8 cellular contexts compared by ENCODE assay signal in genomic region chr19:1406496-1406817, GRCh38. TPM values are rescaled to one million over a fixed set of nuclear protein-coding genes. Genes with fewer than 3 reads are reported as not detected.
DNase-seq lines count a peak whose midpoint lies in the region; ATAC-seq, FAIRE-seq and TF ChIP-seq lines count a peak whose summit lies in the region.

No MANE protein-coding gene starts in this region.

- POLR2A ChIA-PET in HepG2 (lab: Yijun Ruan, JAX) = interaction anchor here (1.2 kb wide), 1 partner anchor 137 kb away, joined by 6 read pairs; the partner anchor contains the start of gene CIRBP

- H3K4me1 ChIP-seq in heart left ventricle (peaks cover 26 to 54% (median 35%) of the 10 kb centered on the region in 12 donors), adipocyte (ENCODE audit: control insufficient read depth, insufficient read depth, low read length) (peaks cover 28% of the 10 kb centered on the region), HepG2 (ENCODE audit: insufficient read depth, low read length) (peaks cover 62% of the 10 kb centered on the region), tibial nerve (peaks cover 0 to 60% (median 33%) of the 10 kb centered on the region in 4 donors)

- H3K79me2 ChIP-seq in HepG2 (ENCODE audit: insufficient read depth, low read length) = peaks cover 37% of the 10 kb centered on the region

- in situ Hi-C loops in HepG2 (cut with HindIII; ENCODE audit: extremely low pct_ligation_motif_present, low pct_unique_long_range_greater_than_20kb) = no loop called here

- peak in 1 of 5 donors; percentile 36 for DNase-seq in heart left ventricle
- no peak for DNase-seq in left cardiac atrium
- no peak for DNase-seq in adipocyte (ENCODE audit: low read depth)
- no peak for DNase-seq in HepG2 (ENCODE audit: low spot score)
- no peak for DNase-seq in tibial nerve (ENCODE audit: low spot score in 2 of 2)
- no peak for DNase-seq in stimulated activated CD4-positive, alpha-beta T cell treated with anti-CD3 and anti-CD28 coated beads, Interleukin-4, amount 100 ng/mL, for 4 hours
- no peak for DNase-seq in NCI-H526 treated with DMSO at 0.1 percent for 48 hours (lab: John Stamatoyannopoulos, UW)
- DNase-seq in DMS114 treated with DMSO at 0.1 percent for 48 hours (lab: John Stamatoyannopoulos, UW; ENCODE audit: unreplicated experiment) = no peak

- no peaks in the 10 kb centered on the region for H3K9me3 ChIP-seq in heart left ventricle
- no peaks in the 10 kb centered on the region for H3K9me3 ChIP-seq in adipocyte (ENCODE audit: control insufficient read depth, low read length)
- H3K9me3 ChIP-seq in HepG2 (ENCODE audit: low read length) = no peaks in the 10 kb centered on the region
- no peaks in the 10 kb centered on the region for H3K9me3 ChIP-seq in tibial nerve

- no peak for ATAC-seq in heart left ventricle
- no peak for ATAC-seq in left cardiac atrium
- no peak for ATAC-seq in HepG2

- peaks cover 0 to 8% (median 0%) of the 10 kb centered on the region in 9 donors for H3K36me3 ChIP-seq in heart left ventricle
- no peaks in the 10 kb centered on the region for H3K36me3 ChIP-seq in adipocyte (ENCODE audit: control insufficient read depth, insufficient read depth, low read length, severe bottlenecking)
- H3K36me3 ChIP-seq in HepG2 (replicated peaks in 1 of 2; ENCODE audit: control insufficient read depth in 1 of 2, insufficient read depth in 2 of 2, low read length in 2 of 2) = peaks cover 1 to 16% of the 10 kb centered on the region in 2 experiments; a peak in 3 of 5 replicates
- no peaks in the 10 kb centered on the region for H3K36me3 ChIP-seq in tibial nerve

- H4K20me1 ChIP-seq in HepG2 (ENCODE audit: insufficient read depth, low read length) = peaks cover 29% of the 10 kb centered on the region

- no peak for FAIRE-seq in HepG2 (lab: Jason Lieb, UNC)

- H3K4me2 ChIP-seq in HepG2 (ENCODE audit: low read depth, low read length) = peak overlapping the region; percentile 98

- TF ChIP-seq POLR2A in heart left ventricle (IDR thresholded peaks at IDR 0.05) = no peak
- no peak for TF ChIP-seq POLR2A in HepG2 (IDR thresholded peaks at IDR 0.05; ENCODE audit: insufficient read depth in 1 of 2, low read depth in 2 of 2, low read length in 2 of 2)
- TF ChIP-seq POLR2A in tibial nerve (IDR thresholded peaks at IDR 0.05) = no peak

- TF ChIP-seq EP300 in HepG2 (IDR thresholded peaks at IDR 0.05; ENCODE audit: low read depth in 2 of 2, low read length in 2 of 2) = no peak
- TF ChIP-seq EP300 in HepG2 (CRISPR knock-in tag; IDR thresholded peaks at IDR 0.05; ENCODE audit: borderline replicate concordance) = no peak
- TF ChIP-seq EP300 in tibial nerve (IDR thresholded peaks at IDR 0.05) = no peak

- no peak for TF ChIP-seq CTCF in heart left ventricle (IDR thresholded peaks at IDR 0.05)
- TF ChIP-seq CTCF in HepG2 (CRISPR knock-in tag; IDR thresholded peaks at IDR 0.05) = no peak
- no peak for TF ChIP-seq CTCF in tibial nerve (IDR thresholded peaks at IDR 0.05)

- BruUV-seq in HepG2 (replicated peaks; lab: Mats Ljungman, UMichigan) = no TSS peak

- peaks cover 0 to 17% (median 0%) of the 10 kb centered on the region in 9 donors for H3K27me3 ChIP-seq in heart left ventricle
- H3K27me3 ChIP-seq in adipocyte (replicated peaks; ENCODE audit: control insufficient read depth, insufficient read depth, low read length) = no peaks in the 10 kb centered on the region
- no peaks in the 10 kb centered on the region; a peak in 2 of 5 replicates for H3K27me3 ChIP-seq in HepG2 (ENCODE audit: control insufficient read depth in 1 of 2, insufficient read depth in 2 of 2, low read length in 2 of 2)
- H3K27me3 ChIP-seq in tibial nerve = no peaks in the 10 kb centered on the region

- H3K9ac ChIP-seq in adipocyte (ENCODE audit: low read length) (peak overlapping the region; percentile 88), HepG2 (ENCODE audit: insufficient read depth, low read depth, low read length) (peak overlapping the region; percentile 66)

- no peak overlapping the region for H2AFZ ChIP-seq in HepG2 (ENCODE audit: low read length)

- CTCF ChIA-PET in HepG2 (lab: Yijun Ruan, JAX; ENCODE audit: low intra/inter-chr PET ratio, low total read pairs) = no interaction called here

- TF ChIP-seq RAD21 in HepG2 (CRISPR knock-in tag; IDR thresholded peaks at IDR 0.05) = no peak

- H3K4me3 ChIP-seq in heart left ventricle (peak overlapping the region in 9 of 12 donors; percentile 54 to 100 (median 94)), adipocyte (ENCODE audit: low read length) (peak overlapping the region; percentile 83), HepG2 (replicated peaks in 1 of 3; ENCODE audit: insufficient read depth in 1 of 3, low read depth in 2 of 3, low read length in 3 of 3) (peak overlapping the region; percentile 54 to 72 (median 72)), tibial nerve (peak overlapping the region; percentile 54 to 100 (median 79))

- peak overlapping the region in 11 of 12 donors; percentile 34 to 98 (median 84) for H3K27ac ChIP-seq in heart left ventricle
- H3K27ac ChIP-seq in HepG2 (ENCODE audit: extremely low read length, insufficient read depth, low read length) = peak overlapping the region; percentile 63
- peak overlapping the region; percentile 63 to 89 (median 78) for H3K27ac ChIP-seq in tibial nerve

- intact Hi-C loops in heart left ventricle (cut with DNase I) (loop anchor here in 3 of 10 donors (5.0 to 10.0 kb wide), 2 partner anchors 132 to 186 kb away; partner anchors contain the start of genes FAM174C (in 2 of the 3) and MBD3 (in 1 of the 3)), left cardiac atrium (cut with DNase I) (loop anchor here in 1 of 2 donors (10.0 kb wide), 1 partner anchor 132 kb away; the partner anchor contains the start of gene FAM174C), HepG2 (cut with micrococcal nuclease; ENCODE audit: unreplicated experiment) (no loop called here)

- 33 to 44% (median 35%) methylated on average over 15 of the region's 15 CpGs for WGBS in heart left ventricle, 4 donors
- 22% methylated on average over 11 of the region's 15 CpGs for WGBS in HepG2 (ENCODE audit: low lambda C conversion rate)
- 36 to 37% methylated on average over 15 of the region's 15 CpGs for WGBS in tibial nerve, 2 donors

RNA-seq across cellular contexts. Expression of gene DAZAP1, which starts 0.9 kb away (rescaled TPM):
- total RNA-seq in heart left ventricle (100 to 1,000 TPM in 1 of 9 donors, 10 to 100 TPM in 8; 36.8 to 124 (median 78.5) TPM), left cardiac atrium (10 to 100 TPM; 74.1 to 95.7 TPM), HepG2 (2016; rRNA removed; fragmentation: Illumina TruSeq; extraction: Trizol) (50.5 and 79.2 TPM in 2 replicates), tibial nerve (10 to 100 TPM; 34.3 to 68.4 (median 61.0) TPM)
- polyA plus RNA-seq in heart left ventricle (100 to 1,000 TPM in 1 of 2 donors, 10 to 100 TPM in 1; 65.8 to 128 TPM), HepG2 (2011; rRNA removed) (58.7 and 63.3 TPM in 2 replicates)
- total RNA-seq in HepG2 (2016; cell fraction: cytosol; rRNA removed; fragmentation: Illumina TruSeq; extraction: Trizol; ENCODE audit: low read depth) = 72.9 and 77.7 TPM in 2 replicates
- 43.4 and 84.1 TPM in 2 replicates for total RNA-seq in HepG2 (2016; cell fraction: insoluble cytoplasmic fraction; rRNA removed; fragmentation: Illumina TruSeq; extraction: Trizol)
- 104 and 106 TPM in 2 replicates for total RNA-seq in HepG2 (2016; cell fraction: membrane; rRNA removed; fragmentation: Illumina TruSeq; extraction: Trizol)
- 38.3 and 43.3 TPM in 2 replicates for total RNA-seq in HepG2 (2016; cell fraction: nucleus; rRNA removed; fragmentation: Illumina TruSeq; extraction: Trizol)
- 37.8 and 48.2 TPM in 2 replicates for polyA plus RNA-seq in HepG2 (2011; cell fraction: cytosol; rRNA removed)
- 99.5 and 105 TPM in 2 replicates for polyA plus RNA-seq in HepG2 (2011; cell fraction: nucleus; rRNA removed)
- 48.3 and 71.8 TPM in 2 replicates for polyA plus RNA-seq in HepG2 (2012)
- polyA plus RNA-seq in HepG2 (2016; cell fraction: cytosol; fragmentation: Illumina TruSeq; extraction: Trizol; ENCODE audit: low read depth) = 108 and 114 TPM in 2 replicates
- polyA plus RNA-seq in HepG2 (2016; cell fraction: insoluble cytoplasmic fraction; fragmentation: Illumina TruSeq; extraction: Trizol; ENCODE audit: low read depth) = 86.3 and 104 TPM in 2 replicates
- 117 and 124 TPM in 2 replicates for polyA plus RNA-seq in HepG2 (2016; cell fraction: membrane; fragmentation: Illumina TruSeq; extraction: Trizol; ENCODE audit: low read depth)
- polyA plus RNA-seq in HepG2 (2016; cell fraction: nucleus; fragmentation: Illumina TruSeq; extraction: Trizol; ENCODE audit: insufficient read depth, low read depth) = 140 and 145 TPM in 2 replicates
- 26.8 and 58.6 TPM in 2 replicates for polyA minus RNA-seq in HepG2 (2011; rRNA and poly(A)+ RNA removed; ENCODE audit: low replicate concordance)
- polyA minus RNA-seq in HepG2 (2011; cell fraction: cytosol; rRNA and poly(A)+ RNA removed) = 32.1 and 33.1 TPM in 2 replicates
- polyA minus RNA-seq in HepG2 (2011; cell fraction: nucleus; rRNA and poly(A)+ RNA removed) = 35.5 and 41.4 TPM in 2 replicates

RNA-seq across cellular contexts. Expression of gene GAMT, which starts 5.1 kb away (rescaled TPM):
- total RNA-seq in heart left ventricle (100 to 1,000 TPM in 1 of 9 donors, 10 to 100 TPM in 8; 35.9 to 167 (median 62.5) TPM), left cardiac atrium (10 to 100 TPM; 36.0 to 48.1 TPM), HepG2 (2016; rRNA removed; fragmentation: Illumina TruSeq; extraction: Trizol) (113 and 124 TPM in 2 replicates), tibial nerve (100 to 1,000 TPM in 2 of 4 donors, 10 to 100 TPM in 2; 43.8 to 120 (median 94.4) TPM)
- polyA plus RNA-seq in heart left ventricle (100 to 1,000 TPM in 1 of 2 donors, 10 to 100 TPM in 1; 21.9 to 180 TPM), HepG2 (2011; rRNA removed) (115 and 120 TPM in 2 replicates)
- 167 and 206 TPM in 2 replicates for total RNA-seq in HepG2 (2016; cell fraction: cytosol; rRNA removed; fragmentation: Illumina TruSeq; extraction: Trizol; ENCODE audit: low read depth)
- 112 and 125 TPM in 2 replicates for total RNA-seq in HepG2 (2016; cell fraction: insoluble cytoplasmic fraction; rRNA removed; fragmentation: Illumina TruSeq; extraction: Trizol)
- 130 and 170 TPM in 2 replicates for total RNA-seq in HepG2 (2016; cell fraction: membrane; rRNA removed; fragmentation: Illumina TruSeq; extraction: Trizol)
- total RNA-seq in HepG2 (2016; cell fraction: nucleus; rRNA removed; fragmentation: Illumina TruSeq; extraction: Trizol) = 42.6 and 51.4 TPM in 2 replicates
- polyA plus RNA-seq in HepG2 (2011; cell fraction: cytosol; rRNA removed) = 103 and 156 TPM in 2 replicates
- polyA plus RNA-seq in HepG2 (2011; cell fraction: nucleus; rRNA removed) = 88.3 and 90.1 TPM in 2 replicates
- polyA plus RNA-seq in HepG2 (2012) = 74.3 and 76.0 TPM in 2 replicates
- polyA plus RNA-seq in HepG2 (2016; cell fraction: cytosol; fragmentation: Illumina TruSeq; extraction: Trizol; ENCODE audit: low read depth) = 282 and 316 TPM in 2 replicates
- polyA plus RNA-seq in HepG2 (2016; cell fraction: insoluble cytoplasmic fraction; fragmentation: Illumina TruSeq; extraction: Trizol; ENCODE audit: low read depth) = 152 and 183 TPM in 2 replicates
- polyA plus RNA-seq in HepG2 (2016; cell fraction: membrane; fragmentation: Illumina TruSeq; extraction: Trizol; ENCODE audit: low read depth) = 195 and 222 TPM in 2 replicates
- 119 and 134 TPM in 2 replicates for polyA plus RNA-seq in HepG2 (2016; cell fraction: nucleus; fragmentation: Illumina TruSeq; extraction: Trizol; ENCODE audit: insufficient read depth, low read depth)
- 46.3 and 144 TPM in 2 replicates for polyA minus RNA-seq in HepG2 (2011; rRNA and poly(A)+ RNA removed; ENCODE audit: low replicate concordance)
- 48.8 and 63.0 TPM in 2 replicates for polyA minus RNA-seq in HepG2 (2011; cell fraction: cytosol; rRNA and poly(A)+ RNA removed)
- 20.3 and 21.1 TPM in 2 replicates for polyA minus RNA-seq in HepG2 (2011; cell fraction: nucleus; rRNA and poly(A)+ RNA removed)

RNA-seq across cellular contexts. Expression of gene NDUFS7, which starts 22.8 kb away (rescaled TPM):
- total RNA-seq in heart left ventricle (100 to 1,000 TPM; 205 to 717 (median 336) TPM), left cardiac atrium (100 to 1,000 TPM; 240 to 267 TPM), HepG2 (2016; rRNA removed; fragmentation: Illumina TruSeq; extraction: Trizol) (41.9 and 66.9 TPM in 2 replicates), tibial nerve (100 to 1,000 TPM; 146 to 162 (median 151) TPM)
- polyA plus RNA-seq in heart left ventricle (100 to 1,000 TPM; 251 to 634 TPM), HepG2 (2011; rRNA removed) (34.3 and 39.2 TPM in 2 replicates)
- 18.8 and 21.5 TPM in 2 replicates for total RNA-seq in HepG2 (2016; cell fraction: cytosol; rRNA removed; fragmentation: Illumina TruSeq; extraction: Trizol; ENCODE audit: low read depth)
- 44.6 and 65.2 TPM in 2 replicates for total RNA-seq in HepG2 (2016; cell fraction: insoluble cytoplasmic fraction; rRNA removed; fragmentation: Illumina TruSeq; extraction: Trizol)
- 20.5 and 26.2 TPM in 2 replicates for total RNA-seq in HepG2 (2016; cell fraction: membrane; rRNA removed; fragmentation: Illumina TruSeq; extraction: Trizol)
- 38.7 and 47.0 TPM in 2 replicates for total RNA-seq in HepG2 (2016; cell fraction: nucleus; rRNA removed; fragmentation: Illumina TruSeq; extraction: Trizol)
- 40.7 and 105 TPM in 2 replicates for polyA plus RNA-seq in HepG2 (2011; cell fraction: cytosol; rRNA removed)
- 81.3 and 103 TPM in 2 replicates for polyA plus RNA-seq in HepG2 (2011; cell fraction: nucleus; rRNA removed)
- polyA plus RNA-seq in HepG2 (2012) = 23.8 and 33.4 TPM in 2 replicates
- polyA plus RNA-seq in HepG2 (2016; cell fraction: cytosol; fragmentation: Illumina TruSeq; extraction: Trizol; ENCODE audit: low read depth) = 23.8 and 28.5 TPM in 2 replicates
- 44.9 and 52.6 TPM in 2 replicates for polyA plus RNA-seq in HepG2 (2016; cell fraction: insoluble cytoplasmic fraction; fragmentation: Illumina TruSeq; extraction: Trizol; ENCODE audit: low read depth)
- 17.9 and 21.2 TPM in 2 replicates for polyA plus RNA-seq in HepG2 (2016; cell fraction: membrane; fragmentation: Illumina TruSeq; extraction: Trizol; ENCODE audit: low read depth)
- 72.2 and 84.5 TPM in 2 replicates for polyA plus RNA-seq in HepG2 (2016; cell fraction: nucleus; fragmentation: Illumina TruSeq; extraction: Trizol; ENCODE audit: insufficient read depth, low read depth)
- polyA minus RNA-seq in HepG2 (2011; rRNA and poly(A)+ RNA removed; ENCODE audit: low replicate concordance) = 40.5 and 74.3 TPM in 2 replicates
- 34.4 and 46.1 TPM in 2 replicates for polyA minus RNA-seq in HepG2 (2011; cell fraction: cytosol; rRNA and poly(A)+ RNA removed)
- polyA minus RNA-seq in HepG2 (2011; cell fraction: nucleus; rRNA and poly(A)+ RNA removed) = 8.9 and 9.0 TPM in 2 replicates

RNA-seq across cellular contexts. Expression of gene RPS15, which starts 31.7 kb away (rescaled TPM):
- total RNA-seq in heart left ventricle = 1,000 to 10,000 TPM in 2 of 9 donors, 100 to 1,000 TPM in 7; 468 to 2,348 (median 669) TPM
- 1,000 to 10,000 TPM; 2,165 to 2,683 TPM for polyA plus RNA-seq in heart left ventricle
- 100 to 1,000 TPM; 714 to 737 TPM for total RNA-seq in left cardiac atrium
- total RNA-seq in HepG2 (2016; rRNA removed; fragmentation: Illumina TruSeq; extraction: Trizol) = 695 and 780 TPM in 2 replicates
- total RNA-seq in HepG2 (2016; cell fraction: cytosol; rRNA removed; fragmentation: Illumina TruSeq; extraction: Trizol; ENCODE audit: low read depth) = 693 and 734 TPM in 2 replicates
- 654 and 886 TPM in 2 replicates for total RNA-seq in HepG2 (2016; cell fraction: insoluble cytoplasmic fraction; rRNA removed; fragmentation: Illumina TruSeq; extraction: Trizol)
- total RNA-seq in HepG2 (2016; cell fraction: membrane; rRNA removed; fragmentation: Illumina TruSeq; extraction: Trizol) = 967 and 1,125 TPM in 2 replicates
- 240 and 299 TPM in 2 replicates for total RNA-seq in HepG2 (2016; cell fraction: nucleus; rRNA removed; fragmentation: Illumina TruSeq; extraction: Trizol)
- polyA plus RNA-seq in HepG2 (2011; rRNA removed) = 1,411 and 1,504 TPM in 2 replicates
- polyA plus RNA-seq in HepG2 (2011; cell fraction: cytosol; rRNA removed) = 2,214 and 3,196 TPM in 2 replicates
- 923 and 1,023 TPM in 2 replicates for polyA plus RNA-seq in HepG2 (2011; cell fraction: nucleus; rRNA removed)
- polyA plus RNA-seq in HepG2 (2012) = 1,504 and 2,202 TPM in 2 replicates
- polyA plus RNA-seq in HepG2 (2016; cell fraction: cytosol; fragmentation: Illumina TruSeq; extraction: Trizol; ENCODE audit: low read depth) = 1,868 and 2,054 TPM in 2 replicates
- 1,628 and 1,692 TPM in 2 replicates for polyA plus RNA-seq in HepG2 (2016; cell fraction: insoluble cytoplasmic fraction; fragmentation: Illumina TruSeq; extraction: Trizol; ENCODE audit: low read depth)
- polyA plus RNA-seq in HepG2 (2016; cell fraction: membrane; fragmentation: Illumina TruSeq; extraction: Trizol; ENCODE audit: low read depth) = 2,328 and 2,419 TPM in 2 replicates
- 895 and 898 TPM in 2 replicates for polyA plus RNA-seq in HepG2 (2016; cell fraction: nucleus; fragmentation: Illumina TruSeq; extraction: Trizol; ENCODE audit: insufficient read depth, low read depth)
- polyA minus RNA-seq in HepG2 (2011; rRNA and poly(A)+ RNA removed; ENCODE audit: low replicate concordance) = 538 and 916 TPM in 2 replicates
- polyA minus RNA-seq in HepG2 (2011; cell fraction: cytosol; rRNA and poly(A)+ RNA removed) = 647 and 682 TPM in 2 replicates
- 109 and 140 TPM in 2 replicates for polyA minus RNA-seq in HepG2 (2011; cell fraction: nucleus; rRNA and poly(A)+ RNA removed)
- total RNA-seq in tibial nerve = 1,000 to 10,000 TPM; 4,239 to 4,988 (median 4,337) TPM

RNA-seq across cellular contexts. Expression of gene APC2, which starts 43.5 kb away (rescaled TPM):
- under 1 TPM in 8 of 9 donors, not detected in 1; 0.04 to 0.72 (median 0.14) TPM for total RNA-seq in heart left ventricle
- under 1 TPM; 0.07 to 0.08 TPM for polyA plus RNA-seq in heart left ventricle
- under 1 TPM; 0.18 to 0.21 TPM for total RNA-seq in left cardiac atrium
- 0.22 TPM in 1 of 2 replicates, not detected in the other for total RNA-seq in HepG2 (2016; rRNA removed; fragmentation: Illumina TruSeq; extraction: Trizol)
- under 0.01 TPM in 1 of 2 replicates, not detected in the other for total RNA-seq in HepG2 (2016; cell fraction: cytosol; rRNA removed; fragmentation: Illumina TruSeq; extraction: Trizol; ENCODE audit: low read depth)
- 0.02 and 0.27 TPM in 2 replicates for total RNA-seq in HepG2 (2016; cell fraction: insoluble cytoplasmic fraction; rRNA removed; fragmentation: Illumina TruSeq; extraction: Trizol)
- total RNA-seq in HepG2 (2016; cell fraction: membrane; rRNA removed; fragmentation: Illumina TruSeq; extraction: Trizol) = 0.24 TPM in 1 of 2 replicates, not detected in the other
- total RNA-seq in HepG2 (2016; cell fraction: nucleus; rRNA removed; fragmentation: Illumina TruSeq; extraction: Trizol) = 0.25 and 0.28 TPM in 2 replicates
- polyA plus RNA-seq in HepG2 (2011; rRNA removed) = 0.08 and 0.16 TPM in 2 replicates
- 0.04 and 0.07 TPM in 2 replicates for polyA plus RNA-seq in HepG2 (2011; cell fraction: cytosol; rRNA removed)
- polyA plus RNA-seq in HepG2 (2011; cell fraction: nucleus; rRNA removed) = 0.37 and 0.61 TPM in 2 replicates
- polyA plus RNA-seq in HepG2 (2012) = 0.11 and 0.28 TPM in 2 replicates
- polyA plus RNA-seq in HepG2 (2016; cell fraction: cytosol; fragmentation: Illumina TruSeq; extraction: Trizol; ENCODE audit: low read depth) = not detected in 2 replicates
- not detected in 2 replicates for polyA plus RNA-seq in HepG2 (2016; cell fraction: insoluble cytoplasmic fraction; fragmentation: Illumina TruSeq; extraction: Trizol; ENCODE audit: low read depth)
- polyA plus RNA-seq in HepG2 (2016; cell fraction: membrane; fragmentation: Illumina TruSeq; extraction: Trizol; ENCODE audit: low read depth) = not detected in 2 replicates
- polyA plus RNA-seq in HepG2 (2016; cell fraction: nucleus; fragmentation: Illumina TruSeq; extraction: Trizol; ENCODE audit: insufficient read depth, low read depth) = 0.18 and 0.40 TPM in 2 replicates
- polyA minus RNA-seq in HepG2 (2011; rRNA and poly(A)+ RNA removed; ENCODE audit: low replicate concordance) = 0.40 and 0.77 TPM in 2 replicates
- 0.35 and 0.49 TPM in 2 replicates for polyA minus RNA-seq in HepG2 (2011; cell fraction: cytosol; rRNA and poly(A)+ RNA removed)
- polyA minus RNA-seq in HepG2 (2011; cell fraction: nucleus; rRNA and poly(A)+ RNA removed) = 0.52 and 0.75 TPM in 2 replicates
- 10 to 100 TPM in 1 of 4 donors, 1 to 10 TPM in 3; 1.7 to 10.2 (median 4.2) TPM for total RNA-seq in tibial nerve
